In the genomic region with DNA sequence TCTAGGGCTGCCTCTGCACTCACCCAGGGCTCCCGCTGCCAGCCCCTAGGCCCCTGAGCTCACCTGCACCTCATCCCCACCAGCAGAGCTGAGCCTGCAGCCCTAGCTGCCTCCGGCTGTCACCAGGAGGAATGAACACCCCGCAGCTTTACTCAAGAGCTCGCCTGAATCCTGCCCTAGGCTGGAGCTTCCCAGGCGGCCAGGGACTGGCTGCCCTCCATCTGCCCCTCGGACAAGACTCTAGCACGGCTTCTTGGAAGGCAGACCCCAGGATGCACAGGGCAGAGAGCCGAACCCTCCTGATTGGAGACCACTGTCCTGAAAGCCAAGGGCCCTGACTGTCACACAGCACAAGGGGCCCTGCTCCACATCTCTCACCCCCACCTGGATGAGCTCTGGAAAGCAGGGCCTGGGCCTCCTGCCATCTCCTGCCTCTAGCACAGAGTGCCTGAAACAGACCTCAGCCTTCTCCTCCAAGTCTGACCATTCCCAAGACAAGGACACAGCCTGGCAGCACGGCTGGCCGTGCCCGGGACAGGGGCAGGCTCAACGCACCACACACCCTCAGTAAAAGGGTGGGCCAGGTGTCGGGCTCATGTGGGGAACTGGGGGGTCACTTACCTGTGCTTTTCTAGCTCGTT, we compare ENCODE assay signal across 10 cellular contexts. TPM values are rescaled to one million over a fixed set of nuclear protein-coding genes. Genes with fewer than 3 reads are reported as not detected.
A peak's percentile ranks its signal among the peaks of the same experiment; 100 is the strongest.
DNase-seq lines count a peak whose midpoint lies in the region; ATAC-seq and TF ChIP-seq lines count a peak whose summit lies in the region.
"Had no signal": no experiment of that assay in that cellular context is flagged by ENCODE, and none has a peak within 500 bp of the region (broad histone marks: within the 10 kb centered on the region; RNA-seq: fewer than 3 reads in every experiment).

No MANE protein-coding gene starts in this region.

- H3K27me3 Mint-ChIP-seq in activated T-helper 2 cell treated with anti-CD3 and anti-CD28 coated beads, Interferon-gamma antibody, Interleukin-2, Interleukin-4, amounts not matched to agents 10 μg/mL and 5 μg/mL and 100 μg/mL, durations not matched to agents 14 hours and 24 hours and 36 hours (ENCODE audit: low read depth) = no peaks in the 10 kb centered on the region

- no peaks in the 10 kb centered on the region for H3K4me1 Mint-ChIP-seq in activated T-helper 2 cell treated with anti-CD3 and anti-CD28 coated beads, Interferon-gamma antibody, Interleukin-2, Interleukin-4, amounts not matched to agents 10 μg/mL and 5 μg/mL and 100 μg/mL, durations not matched to agents 14 hours and 24 hours and 36 hours (ENCODE audit: low read depth)

- TF ChIP-seq CTCF in gastrocnemius medialis (IDR thresholded peaks at IDR 0.05 in 4 of 5, conservative IDR thresholded peaks at IDR 0.05 in 1 of 5) = no peak

- peak overlapping the region in 2 of 4 donors; percentile 23 to 27 for H3K4me3 ChIP-seq in gastrocnemius medialis
- H3K4me3 ChIP-seq: hepatocyte had no signal

- peak; percentile 11 for DNase-seq in D341Med (ENCODE audit: low spot score)
- DNase-seq in activated T-helper 2 cell treated with anti-CD3 and anti-CD28 coated beads, Interferon-gamma antibody, Interleukin-2, Interleukin-4, amounts not matched to agents 10 μg/mL and 5 μg/mL and 100 μg/mL, durations not matched to agents 14 hours and 24 hours and 36 hours (ENCODE audit: low spot score) = peak; percentile 8
- DNase-seq in islet precursor cell = peak; percentile 44
- peak; percentile 1 to 12 for DNase-seq in gastrocnemius medialis
- DNase-seq in GM19238 (ENCODE audit: insufficient read length, low spot score) = no peak
- no peak for DNase-seq in SK-N-DZ (ENCODE audit: low spot score)
- DNase-seq: NCI-H524 had no signal

- H3K9me3 Mint-ChIP-seq in activated T-helper 2 cell treated with anti-CD3 and anti-CD28 coated beads, Interferon-gamma antibody, Interleukin-2, Interleukin-4, amounts not matched to agents 10 μg/mL and 5 μg/mL and 100 μg/mL, durations not matched to agents 14 hours and 24 hours and 36 hours = no peaks in the 10 kb centered on the region

- intact Hi-C loops in activated T-helper 2 cell treated with anti-CD3 and anti-CD28 coated beads, Interferon-gamma antibody, Interleukin-2, Interleukin-4, amounts not matched to agents 10 μg/mL and 5 μg/mL and 100 μg/mL, durations not matched to agents 14 hours and 24 hours and 36 hours (cut with micrococcal nuclease) = no loop called here
- intact Hi-C loops in gastrocnemius medialis (cut with DNase I; ENCODE audit: low total_unique reads) = no loop called here

- H3K36me3 Mint-ChIP-seq in activated T-helper 2 cell treated with anti-CD3 and anti-CD28 coated beads, Interferon-gamma antibody, Interleukin-2, Interleukin-4, amounts not matched to agents 10 μg/mL and 5 μg/mL and 100 μg/mL, durations not matched to agents 14 hours and 24 hours and 36 hours (ENCODE audit: low read depth) = no peaks in the 10 kb centered on the region

- H3K27me3 ChIP-seq in gastrocnemius medialis = no peaks in the 10 kb centered on the region
- H3K27me3 ChIP-seq: hepatocyte had no signal

- H3K4me3 Mint-ChIP-seq in activated T-helper 2 cell treated with anti-CD3 and anti-CD28 coated beads, Interferon-gamma antibody, Interleukin-2, Interleukin-4, amounts not matched to agents 10 μg/mL and 5 μg/mL and 100 μg/mL, durations not matched to agents 14 hours and 24 hours and 36 hours (ENCODE audit: low read depth) = no peak overlapping the region

- ATAC-seq in gastrocnemius medialis (no peak), GM21526 (IDR thresholded peaks at IDR 0.05; ENCODE audit: low FRiP score, unreplicated experiment) (no peak), GM19324 (IDR thresholded peaks at IDR 0.05; ENCODE audit: low FRiP score, unreplicated experiment) (no peak)

- H3K36me3 ChIP-seq in gastrocnemius medialis = peaks cover 0 to 12% of the 10 kb centered on the region in 2 donors

- H3K27ac ChIP-seq in gastrocnemius medialis = peak overlapping the region; percentile 85 to 98 (median 94)
- H3K27ac ChIP-seq: hepatocyte had no signal

- peaks cover 53 to 86% of the 10 kb centered on the region in 2 donors for H3K4me1 ChIP-seq in gastrocnemius medialis

- no peak for TF ChIP-seq POLR2A in gastrocnemius medialis (IDR thresholded peaks at IDR 0.05)

- H3K9me3 ChIP-seq in gastrocnemius medialis = no peaks in the 10 kb centered on the region

- in situ Hi-C loops in gastrocnemius medialis (cut with MboI; ENCODE audit: low sequenced_read_pairs in 4 of 4) = no loop called here

- H3K27ac Mint-ChIP-seq in activated T-helper 2 cell treated with anti-CD3 and anti-CD28 coated beads, Interferon-gamma antibody, Interleukin-2, Interleukin-4, amounts not matched to agents 10 μg/mL and 5 μg/mL and 100 μg/mL, durations not matched to agents 14 hours and 24 hours and 36 hours = no peak overlapping the region

RNA-seq across cellular contexts. Expression of gene MXD4, which starts 4.4 kb away (rescaled TPM):
- total RNA-seq in activated T-helper 2 cell treated with anti-CD3 and anti-CD28 coated beads, Interferon-gamma antibody, Interleukin-2, Interleukin-4, amounts not matched to agents 10 μg/mL and 5 μg/mL and 100 μg/mL, durations not matched to agents 14 hours and 24 hours and 36 hours = 7.9 and 8.9 TPM in 2 replicates
- 10 to 100 TPM; 20.4 to 29.4 (median 27.7) TPM for total RNA-seq in gastrocnemius medialis
- 24.6 and 29.0 TPM in 2 replicates for polyA plus RNA-seq in SK-N-DZ (2014; cell fraction: cytosol; rRNA removed)
- polyA plus RNA-seq in SK-N-DZ (2014; cell fraction: nucleus; rRNA removed) = 38.6 and 38.7 TPM in 2 replicates

RNA-seq across cellular contexts. Expression of gene HAUS3, which starts 15.6 kb away (rescaled TPM):
- 17.1 and 18.6 TPM in 2 replicates for total RNA-seq in activated T-helper 2 cell treated with anti-CD3 and anti-CD28 coated beads, Interferon-gamma antibody, Interleukin-2, Interleukin-4, amounts not matched to agents 10 μg/mL and 5 μg/mL and 100 μg/mL, durations not matched to agents 14 hours and 24 hours and 36 hours
- 10 to 100 TPM in 2 of 4 donors, 1 to 10 TPM in 2; 4.8 to 12.1 (median 9.5) TPM for total RNA-seq in gastrocnemius medialis
- polyA plus RNA-seq in SK-N-DZ (2014; cell fraction: cytosol; rRNA removed) = 16.7 and 22.6 TPM in 2 replicates
- polyA plus RNA-seq in SK-N-DZ (2014; cell fraction: nucleus; rRNA removed) = 34.7 and 51.8 TPM in 2 replicates

RNA-seq across cellular contexts. Expression of gene POLN, which starts 15.6 kb away (rescaled TPM):
- total RNA-seq in activated T-helper 2 cell treated with anti-CD3 and anti-CD28 coated beads, Interferon-gamma antibody, Interleukin-2, Interleukin-4, amounts not matched to agents 10 μg/mL and 5 μg/mL and 100 μg/mL, durations not matched to agents 14 hours and 24 hours and 36 hours = 1.3 and 1.4 TPM in 2 replicates
- total RNA-seq in gastrocnemius medialis = 1 to 10 TPM in 1 of 4 donors, under 1 TPM in 2, not detected in 1; 0.71 to 2.0 (median 0.86) TPM
- polyA plus RNA-seq in SK-N-DZ (2014; cell fraction: cytosol; rRNA removed) = 0.07 and 0.17 TPM in 2 replicates
- polyA plus RNA-seq in SK-N-DZ (2014; cell fraction: nucleus; rRNA removed) = not detected in 2 replicates

Comparison
In these comparisons a context has a peak if more than half of its experiments do, and no peak if none do; other contexts are left out.
1. DNase-seq: peak in D341Med (single experiment), activated T-helper 2 cell treated with anti-CD3 and anti-CD28 coated beads, Interferon-gamma antibody, Interleukin-2, Interleukin-4, amounts not matched to agents 10 μg/mL and 5 μg/mL and 100 μg/mL, durations not matched to agents 14 hours and 24 hours and 36 hours (single experiment), islet precursor cell (single experiment) and gastrocnemius medialis (2 of 2); none in GM19238 (single experiment) and SK-N-DZ (single experiment).